ENCODE assay signal across 10 cellular contexts in genomic region chr3:115325539-115325938, GRCh38.
A peak's percentile ranks its signal among the peaks of the same experiment; 100 is the strongest.
DNase-seq lines count a peak whose midpoint lies in the region; ATAC-seq and TF ChIP-seq lines count a peak whose summit lies in the region.
"Had no signal": no experiment of that assay in that cellular context is flagged by ENCODE, and none has a peak within 500 bp of the region (broad histone marks: within the 10 kb centered on the region; RNA-seq: fewer than 3 reads in every experiment).

No MANE protein-coding gene starts in this region.

- no peaks in the 10 kb centered on the region for H3K36me3 ChIP-seq in cardiac muscle cell
- no peaks in the 10 kb centered on the region for H3K36me3 ChIP-seq in upper lobe of right lung

- intact Hi-C loops in cardiac septum (cut with DNase I) (no loop called here), upper lobe of right lung (cut with DNase I) (no loop called here)

- ATAC-seq in upper lobe of right lung (peak; percentile 25), HG02623 (IDR thresholded peaks at IDR 0.05; ENCODE audit: unreplicated experiment) (no peak), HG03097 (IDR thresholded peaks at IDR 0.05; ENCODE audit: low FRiP score, unreplicated experiment) (no peak)
- ATAC-seq: T-cell had no signal

- no peak for TF ChIP-seq CTCF in cardiac muscle cell (IDR thresholded peaks at IDR 0.05; ENCODE audit: low read depth, low read length)
- no peak for TF ChIP-seq CTCF in fibroblast of mammary gland (conservative IDR thresholded peaks at IDR 0.05; ENCODE audit: control insufficient read depth, insufficient read depth, low read depth, low read length)
- TF ChIP-seq CTCF in upper lobe of right lung (IDR thresholded peaks at IDR 0.05) = no peak

- H3K27ac ChIP-seq in cardiac muscle cell (no peak overlapping the region), upper lobe of right lung (no peak overlapping the region)

- DNase-seq in cardiac muscle cell (ENCODE audit: low read depth in 1 of 2, low spot score in 1 of 2) (peak; percentile 70 to 89), cardiac septum (ENCODE audit: low spot score) (no peak), RPMI7951 (ENCODE audit: low read depth) (peak; percentile 56), fibroblast of mammary gland (ENCODE audit: low read depth) (peak; percentile 59), upper lobe of right lung (no peak), CD1c-positive myeloid dendritic cell (ENCODE audit: extremely low spot score) (no peak)
- DNase-seq: CD4-positive, alpha-beta T cell had no signal

- H3K4me1 ChIP-seq in cardiac muscle cell (ENCODE audit: low read depth) = no peaks in the 10 kb centered on the region
- no peaks in the 10 kb centered on the region for H3K4me1 ChIP-seq in upper lobe of right lung

- no peaks in the 10 kb centered on the region for H3K27me3 ChIP-seq in cardiac muscle cell
- no peaks in the 10 kb centered on the region for H3K27me3 ChIP-seq in upper lobe of right lung

- H3K9me3 ChIP-seq in cardiac muscle cell (ENCODE audit: low read depth) (no peaks in the 10 kb centered on the region), upper lobe of right lung (no peaks in the 10 kb centered on the region)

- no peak overlapping the region for H3K4me3 ChIP-seq in cardiac muscle cell
- no peak overlapping the region for H3K4me3 ChIP-seq in fibroblast of mammary gland (ENCODE audit: control insufficient read depth, low read depth, low read length)
- no peak overlapping the region for H3K4me3 ChIP-seq in upper lobe of right lung

Comparison
In these comparisons a context has a peak if more than half of its experiments do, and no peak if none do; other contexts are left out.
1. DNase-seq: peak in cardiac muscle cell (2 of 2), RPMI7951 (single experiment) and fibroblast of mammary gland (single experiment); none in cardiac septum (single experiment), upper lobe of right lung (single experiment) and CD1c-positive myeloid dendritic cell (single experiment).